In genomic region chr5:95707055-95707454, GRCh38 we compare ENCODE assay signal across 1 cellular context.
TF ChIP-seq lines count a peak whose summit lies in the region.

No MANE protein-coding gene starts in this region.

TF ChIP-seq in K562, 482 proteins besides CTCF, POLR2A, EP300 and RAD21 (continued from another document):
- TF ChIP-seq TRIM25 (IDR thresholded peaks at IDR 0.05; ENCODE audit: borderline replicate concordance): no peak
- TF ChIP-seq ZNF174 (CRISPR knock-in tag; IDR thresholded peaks at IDR 0.05): no peak
- no peak for TF ChIP-seq FOSL1 (tag; conservative IDR thresholded peaks at IDR 0.05)
- TF ChIP-seq TAF7 (tag; IDR thresholded peaks at IDR 0.05): no peak
- no peak for TF ChIP-seq GMEB1 (CRISPR knock-in tag; IDR thresholded peaks at IDR 0.05)
- no peak for TF ChIP-seq ZNF699 (CRISPR knock-in tag; IDR thresholded peaks at IDR 0.05; ENCODE audit: insufficient replicate concordance)
- TF ChIP-seq ZBTB40 (IDR thresholded peaks at IDR 0.05): 0 out of 2 replicates have a peak, but pooled peaks have one; percentile 13
- TF ChIP-seq ZBTB40 (CRISPR knock-in tag; IDR thresholded peaks at IDR 0.05): no peak
- no peak for TF ChIP-seq ERF (CRISPR knock-in tag; IDR thresholded peaks at IDR 0.05)
- no peak for TF ChIP-seq FOXM1 (IDR thresholded peaks at IDR 0.05; ENCODE audit: low read depth)
- no peak for TF ChIP-seq FOXM1 (CRISPR knock-in tag; IDR thresholded peaks at IDR 0.05; ENCODE audit: low read depth)
- peak; percentile 39; the same call in 1 of the 2 replicates for TF ChIP-seq DPF2 (IDR thresholded peaks at IDR 0.05)
- no peak for TF ChIP-seq TEAD4 (IDR thresholded peaks at IDR 0.05; ENCODE audit: low read length)
- TF ChIP-seq TEAD4 (CRISPR knock-in tag; IDR thresholded peaks at IDR 0.05; ENCODE audit: borderline replicate concordance): no peak
- no peak for TF ChIP-seq SFPQ (IDR thresholded peaks at IDR 0.05; ENCODE audit: low read depth, low read length)
- TF ChIP-seq DACH1 (IDR thresholded peaks at IDR 0.05; ENCODE audit: partially characterized antibody): peak; percentile 31
